In genomic region chr17:58248955-58249269, GRCh38 we compare ENCODE assay signal across 9 cellular contexts. TPM values are rescaled to one million over a fixed set of nuclear protein-coding genes. Genes with fewer than 3 reads are reported as not detected.
DNase-seq lines count a peak whose midpoint lies in the region; ATAC-seq, FAIRE-seq and TF ChIP-seq lines count a peak whose summit lies in the region.
"Had no signal": no experiment of that assay in that cellular context is flagged by ENCODE, and none has a peak within 500 bp of the region (broad histone marks: within the 10 kb centered on the region; RNA-seq: fewer than 3 reads in every experiment).

No MANE protein-coding gene starts in this region.

- H3K4me1 Mint-ChIP-seq in CD8-positive, alpha-beta memory T cell, result peaks cover 8 to 27% (median 12%) of the 10 kb centered on the region in 3 donors

- no peak for FAIRE-seq in endothelial cell of umbilical vein (lab: Jason Lieb, UNC)

- DNase-seq in CD8-positive, alpha-beta memory T cell, result no peak
- DNase-seq in PC-3 (no peak), endothelial cell of umbilical vein (ENCODE audit: low read depth, low spot score) (no peak), NCI-H1436 treated with DMSO at 0.1 percent for 48 hours (lab: John Stamatoyannopoulos, UW) (no peak), NCI-H510A (lab: John Stamatoyannopoulos, UW) (no peak), NCI-H524 treated with DMSO at 0.1 percent for 48 hours (lab: John Stamatoyannopoulos, UW) (no peak)

- peaks cover 10% of the 10 kb centered on the region for H3K4me1 ChIP-seq in CD8-positive, alpha-beta memory T cell (ENCODE audit: insufficient read depth, low read length)
- H3K4me1 ChIP-seq in PC-3 (ENCODE audit: insufficient read depth, low read length) (peaks cover 5% of the 10 kb centered on the region; the same call in 1 of the 2 replicates), endothelial cell of umbilical vein (ENCODE audit: control insufficient read depth, extremely low read depth, insufficient read depth, low read length) (no peaks in the 10 kb centered on the region), rectal smooth muscle tissue (ENCODE audit: control insufficient read depth, insufficient read depth, low read length) (no peaks in the 10 kb centered on the region)

- H3K79me2 ChIP-seq in PC-3 (ENCODE audit: low read length) (no peaks in the 10 kb centered on the region), endothelial cell of umbilical vein (ENCODE audit: control insufficient read depth, insufficient read depth, low read length) (no peaks in the 10 kb centered on the region)

- peak overlapping the region in 1 of 8 donors; percentile 79 for H3K27ac Mint-ChIP-seq in CD8-positive, alpha-beta memory T cell

- H3K4me3 ChIP-seq in CD8-positive, alpha-beta memory T cell (ENCODE audit: low read length), result peak overlapping the region; percentile 55
- H3K4me3 ChIP-seq in PC-3 (ENCODE audit: low read length), result no peak overlapping the region
- H3K4me3 ChIP-seq in endothelial cell of umbilical vein (replicated peaks in 1 of 3; ENCODE audit: insufficient read depth in 1 of 3, low read depth in 1 of 3, low read length in 3 of 3), result no peak overlapping the region
- H3K4me3 ChIP-seq in rectal smooth muscle tissue (ENCODE audit: low read length), result peak overlapping the region; percentile 68

- no peaks in the 10 kb centered on the region for H3K27me3 ChIP-seq in CD8-positive, alpha-beta memory T cell (ENCODE audit: insufficient read depth, low read length, poor library complexity, severe bottlenecking)
- H3K27me3 ChIP-seq in PC-3 (ENCODE audit: low read length) (peaks cover 30% of the 10 kb centered on the region), endothelial cell of umbilical vein (ENCODE audit: control insufficient read depth in 2 of 2, insufficient read depth in 2 of 2, low read length in 2 of 2) (peaks cover 24 to 27% of the 10 kb centered on the region in 2 experiments), rectal smooth muscle tissue (ENCODE audit: control insufficient read depth, insufficient read depth, low read length) (no peaks in the 10 kb centered on the region)

- H3F3A ChIP-seq in PC-3 (ENCODE audit: low read length, unreplicated experiment), result no peaks in the 10 kb centered on the region

- H3K36me3 Mint-ChIP-seq in CD8-positive, alpha-beta memory T cell, result no peaks in the 10 kb centered on the region

- TF ChIP-seq CTCF in PC-3 (conservative IDR thresholded peaks at IDR 0.05; ENCODE audit: low read depth, low read length), result no peak
- no peak for TF ChIP-seq CTCF in endothelial cell of umbilical vein (IDR thresholded peaks at IDR 0.05; ENCODE audit: extremely low read depth in 1 of 2, insufficient read depth in 1 of 2, low read depth in 1 of 2, low read length in 2 of 2)

- CTCF ChIA-PET in CD8-positive, alpha-beta memory T cell (lab: Charles Lee), result interaction anchor here (0.9 to 3.3 kb wide), 18 partner anchors 10 to 239 kb away, joined by 3 to 11 read pairs (median 6); partner anchors contain the start of genes HSF5, LPO and MKS1
- CTCF ChIA-PET in PC-3 (lab: Charles Lee) (interaction anchor here (0.5 kb wide), 1 partner anchor 221 kb away, joined by 9 read pairs; no protein-coding TSS in a partner anchor), endothelial cell of umbilical vein (lab: Charles Lee) (interaction anchor here (0.7 to 2.0 kb wide), 19 partner anchors 10 to 756 kb away, joined by 3 to 30 read pairs (median 8); partner anchors contain the start of genes LPO, MKS1, RNF43 and SUPT4H1)

- no peaks in the 10 kb centered on the region for H3K9me3 Mint-ChIP-seq in CD8-positive, alpha-beta memory T cell

- no peak overlapping the region for H2AFZ ChIP-seq in PC-3 (ENCODE audit: low read length)
- H2AFZ ChIP-seq in endothelial cell of umbilical vein (ENCODE audit: low read depth, low read length), result peak overlapping the region; percentile 93

- H3K9me3 ChIP-seq in CD8-positive, alpha-beta memory T cell (ENCODE audit: low read length), result no peaks in the 10 kb centered on the region
- H3K9me3 ChIP-seq in PC-3 (ENCODE audit: low read length) (no peaks in the 10 kb centered on the region), endothelial cell of umbilical vein (replicated peaks; ENCODE audit: control insufficient read depth, insufficient read depth, low read length) (no peaks in the 10 kb centered on the region)

- no peaks in the 10 kb centered on the region for H3K36me3 ChIP-seq in CD8-positive, alpha-beta memory T cell (ENCODE audit: insufficient read depth, low read length)
- H3K36me3 ChIP-seq in PC-3 (ENCODE audit: low read depth, low read length) (no peaks in the 10 kb centered on the region), endothelial cell of umbilical vein (ENCODE audit: control insufficient read depth in 2 of 2, extremely low read depth in 1 of 2, insufficient read depth in 2 of 2, low read length in 2 of 2) (no peaks in the 10 kb centered on the region), rectal smooth muscle tissue (ENCODE audit: control insufficient read depth, insufficient read depth, low read length) (no peaks in the 10 kb centered on the region)

- BruUV-seq in PC-3 (replicated peaks; lab: Mats Ljungman, UMichigan) (no TSS peak), endothelial cell of umbilical vein (replicated peaks; lab: Mats Ljungman, UMichigan) (no TSS peak)

- peak overlapping the region in 6 of 7 donors; percentile 32 to 85 (median 78) for H3K4me3 Mint-ChIP-seq in CD8-positive, alpha-beta memory T cell

- POLR2A ChIA-PET in CD8-positive, alpha-beta memory T cell (lab: Charles Lee), result interaction anchor here (0.6 to 0.7 kb wide), 2 partner anchors 240 to 409 kb away, joined by 3 to 7 read pairs; no protein-coding TSS in a partner anchor
- POLR2A ChIA-PET in PC-3 (lab: Charles Lee; ENCODE audit: unreplicated experiment), result no interaction called here
- POLR2A ChIA-PET in endothelial cell of umbilical vein (lab: Charles Lee), result no interaction called here

- H3K9me1 ChIP-seq in endothelial cell of umbilical vein (replicated peaks; ENCODE audit: control insufficient read depth, extremely low read depth, insufficient read depth, low read length), result no peaks in the 10 kb centered on the region

- H4K20me1 ChIP-seq in PC-3 (ENCODE audit: low read length), result no peaks in the 10 kb centered on the region
- H4K20me1 ChIP-seq in endothelial cell of umbilical vein (replicated peaks; ENCODE audit: control insufficient read depth, extremely low read depth, insufficient read depth, low read length), result no peaks in the 10 kb centered on the region

- TF ChIP-seq POLR2A in endothelial cell of umbilical vein (IDR thresholded peaks at IDR 0.05; ENCODE audit: low read depth, low read length), result no peak

- no peak overlapping the region for H3K27ac ChIP-seq in CD8-positive, alpha-beta memory T cell (ENCODE audit: low read depth, low read length)
- H3K27ac ChIP-seq in PC-3 (ENCODE audit: low read length), result no peak overlapping the region
- H3K27ac ChIP-seq in endothelial cell of umbilical vein (ENCODE audit: insufficient read depth, low read depth, low read length), result no peak overlapping the region
- no peak overlapping the region for H3K27ac ChIP-seq in rectal smooth muscle tissue (ENCODE audit: low read depth, low read length)

- H3K4me2 ChIP-seq in PC-3 (ENCODE audit: low read length) (peak overlapping the region; percentile 79; the same call in 1 of the 2 replicates), endothelial cell of umbilical vein (ENCODE audit: insufficient read depth, low read length) (no peak overlapping the region)

- ATAC-seq in PC-3 (no peak), GM18870 (IDR thresholded peaks at IDR 0.05; ENCODE audit: unreplicated experiment) (no peak)

- dilution Hi-C loops in endothelial cell of umbilical vein (cut with MboI; ENCODE audit: extremely low pct_ligation_motif_present, low sequenced_read_pairs), result no loop called here

- H3K9ac ChIP-seq in PC-3 (ENCODE audit: low read length) (no peak overlapping the region), endothelial cell of umbilical vein (replicated peaks; ENCODE audit: extremely low read depth, insufficient read depth, low read length) (no peak overlapping the region), rectal smooth muscle tissue (ENCODE audit: low read length) (no peak overlapping the region)

- peaks cover 10 to 26% of the 10 kb centered on the region in 2 donors for H3K27me3 Mint-ChIP-seq in CD8-positive, alpha-beta memory T cell

- no peaks in the 10 kb centered on the region for H3K9me2 ChIP-seq in PC-3 (replicated peaks; ENCODE audit: low read length)

- intact Hi-C loops in PC-3 (cut with micrococcal nuclease), result loop anchor here (2.0 to 5.0 kb wide), 2 partner anchors 24 to 198 kb away; no protein-coding TSS in a partner anchor
- intact Hi-C loops in endothelial cell of umbilical vein (cut with micrococcal nuclease), result loop anchor here (1.0 to 5.0 kb wide), 2 partner anchors 30 to 47 kb away; partner anchors contain the start of gene MKS1

RNA-seq across cellular contexts. Expression of gene LPO, which starts 10.5 kb away (rescaled TPM):
- not detected for total RNA-seq in CD8-positive, alpha-beta memory T cell
- polyA plus RNA-seq in CD8-positive, alpha-beta memory T cell, result not detected
- total RNA-seq in PC-3 (2014; rRNA removed), result not detected in 2 replicates
- total RNA-seq in endothelial cell of umbilical vein, result not detected in 2 replicates
- polyA plus RNA-seq in endothelial cell of umbilical vein, result not detected in 2 replicates
- not detected in 2 replicates for polyA plus RNA-seq in endothelial cell of umbilical vein (2011; cell fraction: cytosol; rRNA removed)
- not detected in 2 replicates for polyA plus RNA-seq in endothelial cell of umbilical vein (2011; cell fraction: nucleus; rRNA removed)
- polyA plus RNA-seq in endothelial cell of umbilical vein (2012), result not detected in 2 replicates
- polyA minus RNA-seq in endothelial cell of umbilical vein, result not detected in 2 replicates
- polyA minus RNA-seq in endothelial cell of umbilical vein (2011; cell fraction: cytosol; rRNA and poly(A)+ RNA removed), result not detected
- polyA minus RNA-seq in endothelial cell of umbilical vein (2011; cell fraction: nucleus; rRNA and poly(A)+ RNA removed), result not detected in 2 replicates
- total RNA-seq: posterior vena cava had no signal

RNA-seq across cellular contexts. Expression of gene MKS1, which starts 29.9 kb away (rescaled TPM):
- total RNA-seq in CD8-positive, alpha-beta memory T cell, result 10 to 100 TPM; 26.2 to 33.9 TPM
- polyA plus RNA-seq in CD8-positive, alpha-beta memory T cell, result 10.7 TPM
- total RNA-seq in PC-3 (2014; rRNA removed) (23.9 and 33.1 TPM in 2 replicates), endothelial cell of umbilical vein (12.2 and 16.3 TPM in 2 replicates)
- 13.2 TPM in 2 replicates for polyA plus RNA-seq in endothelial cell of umbilical vein
- polyA plus RNA-seq in endothelial cell of umbilical vein (2011; cell fraction: cytosol; rRNA removed), result 12.1 and 14.6 TPM in 2 replicates
- polyA plus RNA-seq in endothelial cell of umbilical vein (2011; cell fraction: nucleus; rRNA removed), result 38.6 and 41.0 TPM in 2 replicates
- 12.2 and 12.3 TPM in 2 replicates for polyA plus RNA-seq in endothelial cell of umbilical vein (2012)
- polyA minus RNA-seq in endothelial cell of umbilical vein, result 10.8 and 16.5 TPM in 2 replicates
- polyA minus RNA-seq in endothelial cell of umbilical vein (2011; cell fraction: cytosol; rRNA and poly(A)+ RNA removed), result 7.1 TPM
- polyA minus RNA-seq in endothelial cell of umbilical vein (2011; cell fraction: nucleus; rRNA and poly(A)+ RNA removed), result 10.9 and 12.4 TPM in 2 replicates

RNA-seq across cellular contexts. Expression of gene MPO, which starts 31.8 kb away (rescaled TPM):
- total RNA-seq in CD8-positive, alpha-beta memory T cell, result not detected
- polyA plus RNA-seq in CD8-positive, alpha-beta memory T cell, result not detected
- total RNA-seq in PC-3 (2014; rRNA removed) (not detected in 2 replicates), endothelial cell of umbilical vein (not detected in 2 replicates)
- 0.02 TPM in 1 of 2 replicates, not detected in the other for polyA plus RNA-seq in endothelial cell of umbilical vein
- polyA plus RNA-seq in endothelial cell of umbilical vein (2011; cell fraction: cytosol; rRNA removed), result 0.01 TPM in 1 of 2 replicates, not detected in the other
- polyA plus RNA-seq in endothelial cell of umbilical vein (2011; cell fraction: nucleus; rRNA removed), result 0.04 TPM in 1 of 2 replicates, not detected in the other
- 0.05 TPM in 1 of 2 replicates, not detected in the other for polyA plus RNA-seq in endothelial cell of umbilical vein (2012)
- polyA minus RNA-seq in endothelial cell of umbilical vein, result 0.10 TPM in 1 of 2 replicates, not detected in the other
- not detected for polyA minus RNA-seq in endothelial cell of umbilical vein (2011; cell fraction: cytosol; rRNA and poly(A)+ RNA removed)
- polyA minus RNA-seq in endothelial cell of umbilical vein (2011; cell fraction: nucleus; rRNA and poly(A)+ RNA removed), result not detected in 2 replicates

RNA-seq across cellular contexts. Expression of gene EPX, which starts 56.4 kb away (rescaled TPM):
- total RNA-seq in CD8-positive, alpha-beta memory T cell, result not detected
- not detected for polyA plus RNA-seq in CD8-positive, alpha-beta memory T cell
- total RNA-seq in PC-3 (2014; rRNA removed) (not detected in 2 replicates), endothelial cell of umbilical vein (not detected in 2 replicates)
- not detected in 2 replicates for polyA plus RNA-seq in endothelial cell of umbilical vein
- not detected in 2 replicates for polyA plus RNA-seq in endothelial cell of umbilical vein (2011; cell fraction: cytosol; rRNA removed)
- not detected in 2 replicates for polyA plus RNA-seq in endothelial cell of umbilical vein (2011; cell fraction: nucleus; rRNA removed)
- 0.07 TPM in 1 of 2 replicates, not detected in the other for polyA plus RNA-seq in endothelial cell of umbilical vein (2012)
- not detected in 2 replicates for polyA minus RNA-seq in endothelial cell of umbilical vein
- polyA minus RNA-seq in endothelial cell of umbilical vein (2011; cell fraction: cytosol; rRNA and poly(A)+ RNA removed), result not detected
- polyA minus RNA-seq in endothelial cell of umbilical vein (2011; cell fraction: nucleus; rRNA and poly(A)+ RNA removed), result not detected in 2 replicates
- total RNA-seq: posterior vena cava had no signal

Comparison
In these comparisons a context has a peak if more than half of its experiments do, and no peak if none do; other contexts are left out.
1. H3K4me3 ChIP-seq: peak in CD8-positive, alpha-beta memory T cell (single experiment) and rectal smooth muscle tissue (single experiment); none in PC-3 (single experiment) and endothelial cell of umbilical vein (0 of 3).